In genomic region chr3:173742491-173742890, GRCh38 we compare ENCODE assay signal across 22 cellular contexts.
A peak's percentile ranks its signal among the peaks of the same experiment; 100 is the strongest.
DNase-seq lines count a peak whose midpoint lies in the region; ATAC-seq and TF ChIP-seq lines count a peak whose summit lies in the region.
"Had no signal": no experiment of that assay in that cellular context is flagged by ENCODE, and none has a peak within 500 bp of the region (broad histone marks: within the 10 kb centered on the region; RNA-seq: fewer than 3 reads in every experiment).

No MANE protein-coding gene starts in this region.

- intact Hi-C loops in tibial artery (cut with DNase I; ENCODE audit: low total_unique reads): no loop called here

- peak overlapping the region; percentile 86 for H2AFZ ChIP-seq in SK-N-SH (ENCODE audit: low read depth)

- CTCF ChIA-PET in SK-N-SH (lab: Yijun Ruan, JAX): interaction anchor here (0.9 to 1.1 kb wide), 2 partner anchors 9 to 28 kb away, joined by 4 to 6 read pairs; no protein-coding TSS in a partner anchor

- DNase-seq in SK-N-SH (no peak), fibroblast of peridontal ligament (ENCODE audit: extremely low read depth) (peak; percentile 69), tibial artery (no peak), hypothalamus (lab: John Stamatoyannopoulos, UW) (no peak), epidermal melanocyte (ENCODE audit: insufficient read length, low spot score) (no peak)
- DNase-seq: activated CD4-positive, alpha-beta T cell treated with anti-CD3 and anti-CD28 coated beads, Interleukin-2, amount 10 ng/mL, durations not matched to agents 24 days and 14 days; DMS79; left lung; NCI-H1930; NCI-H2227 treated with DMSO at 0.1 percent for 48 hours; nephron progenitor cell; SIG-M5; stimulated activated CD4-positive, alpha-beta T cell treated with anti-CD3 and anti-CD28 coated beads, Interleukin-2, amount 100 ng/mL, for 24 hours; T-helper 17 cell had no signal

- H3K36me3 ChIP-seq in SK-N-SH (replicated peaks in 1 of 2; ENCODE audit: control insufficient read depth in 1 of 2, insufficient read depth in 2 of 2, low read length in 1 of 2) (no peaks in the 10 kb centered on the region), tibial artery (no peaks in the 10 kb centered on the region)
- H3K36me3 ChIP-seq: left lung had no signal

- TF ChIP-seq CTCF in SK-N-SH (IDR thresholded peaks at IDR 0.05) (no peak), WI38 (IDR thresholded peaks at IDR 0.05; ENCODE audit: low read depth, low read length) (no peak), tibial artery (IDR thresholded peaks at IDR 0.05) (no peak)

- 50% methylated on average over 1 of the region's 1 CpG for WGBS in SK-N-SH (ENCODE audit: low lambda C conversion rate)

- peaks cover 66% of the 10 kb centered on the region for H3F3A ChIP-seq in SK-N-SH (replicated peaks; ENCODE audit: insufficient read depth)

- H3K79me2 ChIP-seq in SK-N-SH (ENCODE audit: insufficient read depth): no peaks in the 10 kb centered on the region; the same call in 1 of the 2 replicates

- peak overlapping the region; percentile 58; the same call in 1 of the 2 replicates for H3K9ac ChIP-seq in SK-N-SH

- H3K4me2 ChIP-seq in SK-N-SH: peak overlapping the region; percentile 75

- no peak for ATAC-seq in SK-N-SH treated with all-trans-retinoic acid at 6 μM for 48 hours
- no peak for ATAC-seq in HG03196 (IDR thresholded peaks at IDR 0.05; ENCODE audit: unreplicated experiment)
- ATAC-seq: activated naive CD4-positive, alpha-beta T cell treated with anti-CD3 and anti-CD28 coated beads, Interleukin-2, amount 50 U/mL, for 72 hours; activated T-helper 17 cell treated with anti-CD3 and anti-CD28 coated beads, Interleukin-2, amount 50 U/mL, for 72 hours; HCT116; left lung; stimulated activated memory B cell treated with anti-CD40 and anti-IgM and Interleukin-4, amounts not matched to agents 10 μg/mL and 1 μg/mL and 100 μg/mL, for 72 hours; T-helper 17 cell had no signal

- H3K4me3 ChIP-seq in SK-N-SH (ENCODE audit: low read depth in 2 of 2, low read length in 1 of 2) (peak overlapping the region in 1 of 2 experiments; percentile 42; a peak in 3 of 4 replicates), WI38 (ENCODE audit: low read depth, low read length) (peak overlapping the region; percentile 39), tibial artery (peak overlapping the region; percentile 35 to 44)
- H3K4me3 ChIP-seq: left lung had no signal

- POLR2A ChIA-PET in SK-N-SH (lab: Yijun Ruan, JAX): no interaction called here

- no peaks in the 10 kb centered on the region for H3K9me2 ChIP-seq in SK-N-SH

- H3K27me3 ChIP-seq in SK-N-SH (ENCODE audit: insufficient read depth) (no peaks in the 10 kb centered on the region), tibial artery (no peaks in the 10 kb centered on the region)
- H3K27me3 ChIP-seq: left lung had no signal

- TF ChIP-seq EP300 in SK-N-SH (IDR thresholded peaks at IDR 0.05; ENCODE audit: borderline replicate concordance in 1 of 2, low read depth in 1 of 2, low read length in 1 of 2): no peak

- H3K9me3 ChIP-seq in SK-N-SH (no peaks in the 10 kb centered on the region; the same call in 1 of the 2 replicates), tibial artery (no peaks in the 10 kb centered on the region)
- H3K9me3 ChIP-seq: left lung had no signal

- peak overlapping the region; percentile 79 to 88; a peak in 3 of 4 replicates for H3K27ac ChIP-seq in SK-N-SH (ENCODE audit: low read depth in 2 of 2, low read length in 1 of 2)
- peak overlapping the region; percentile 14 to 49 for H3K27ac ChIP-seq in tibial artery
- H3K27ac ChIP-seq: 22Rv1, left lung had no signal

- H4K20me1 ChIP-seq in SK-N-SH (ENCODE audit: insufficient read depth): no peaks in the 10 kb centered on the region

- TF ChIP-seq RAD21 in SK-N-SH (IDR thresholded peaks at IDR 0.05; ENCODE audit: low read length): no peak

- H3K4me1 ChIP-seq in SK-N-SH (ENCODE audit: control insufficient read depth in 1 of 2, insufficient read depth in 2 of 2, low read depth in 1 of 2, low read length in 1 of 2): peaks cover 3 to 30% of the 10 kb centered on the region in 2 experiments; a peak in 2 of 4 replicates
- peaks cover 0 to 4% (median 0%) of the 10 kb centered on the region in 4 donors for H3K4me1 ChIP-seq in tibial artery
- H3K4me1 ChIP-seq: left lung had no signal

TF ChIP-seq in SK-N-SH, 30 proteins besides CTCF, POLR2A, EP300 and RAD21 (continues in another document):
- no peak for TF ChIP-seq MEF2A (IDR thresholded peaks at IDR 0.05; ENCODE audit: borderline replicate concordance, low read depth)
- TF ChIP-seq ZBTB33 (IDR thresholded peaks at IDR 0.05; ENCODE audit: borderline replicate concordance, low read depth): no peak
- TF ChIP-seq TAF1 (IDR thresholded peaks at IDR 0.05; ENCODE audit: borderline replicate concordance, low read depth, low read length): no peak
- TF ChIP-seq RCOR1 (IDR thresholded peaks at IDR 0.05; ENCODE audit: low read length): no peak
- TF ChIP-seq ELF1 (IDR thresholded peaks at IDR 0.05): no peak
- no peak for TF ChIP-seq YY1 (IDR thresholded peaks at IDR 0.05; ENCODE audit: low read depth)
- TF ChIP-seq USF1 (IDR thresholded peaks at IDR 0.05; ENCODE audit: borderline replicate concordance, low read depth): no peak
- no peak for TF ChIP-seq FOXM1 (IDR thresholded peaks at IDR 0.05; ENCODE audit: low read depth)
- no peak for TF ChIP-seq TCF12 (IDR thresholded peaks at IDR 0.05)
- TF ChIP-seq CHD2 (IDR thresholded peaks at IDR 0.05; ENCODE audit: low read length, partially characterized antibody): no peak
- TF ChIP-seq MXI1 (IDR thresholded peaks at IDR 0.05; ENCODE audit: low read depth, low read length): no peak

TF ChIP-seq in SK-N-SH treated with all-trans-retinoic acid at 6 μM for 48 hours, 23 proteins besides CTCF, POLR2A, EP300 and RAD21 (continues in another document):
- TF ChIP-seq CSDC2 (CRISPR knock-in tag; IDR thresholded peaks at IDR 0.05) (no peak), ZNF70 (CRISPR knock-in tag; IDR thresholded peaks at IDR 0.05) (no peak), TOX (CRISPR knock-in tag; IDR thresholded peaks at IDR 0.05; ENCODE audit: borderline replicate concordance) (no peak), GLIS3 (CRISPR knock-in tag; IDR thresholded peaks at IDR 0.05) (no peak), CREB5 (CRISPR knock-in tag; IDR thresholded peaks at IDR 0.05; ENCODE audit: low read depth) (no peak), TSHZ2 (CRISPR knock-in tag; IDR thresholded peaks at IDR 0.05) (no peak), ESRRG (CRISPR knock-in tag; IDR thresholded peaks at IDR 0.05) (no peak), ISL1 (CRISPR knock-in tag; IDR thresholded peaks at IDR 0.05) (no peak), RARB (CRISPR knock-in tag; IDR thresholded peaks at IDR 0.05) (no peak), OSR1 (CRISPR knock-in tag; IDR thresholded peaks at IDR 0.05) (no peak), SNAI2 (CRISPR knock-in tag; IDR thresholded peaks at IDR 0.05) (no peak), CSRNP3 (CRISPR knock-in tag; IDR thresholded peaks at IDR 0.05) (no peak), PPARA (CRISPR knock-in tag; IDR thresholded peaks at IDR 0.05; ENCODE audit: borderline replicate concordance) (no peak), ARNTL (CRISPR knock-in tag; IDR thresholded peaks at IDR 0.05; ENCODE audit: borderline replicate concordance, low read depth) (no peak), ZC3H10 (CRISPR knock-in tag; IDR thresholded peaks at IDR 0.05) (no peak), ZFP3 (CRISPR knock-in tag; IDR thresholded peaks at IDR 0.05) (no peak), ZNF8 (CRISPR knock-in tag; IDR thresholded peaks at IDR 0.05) (no peak)
